1 cellular context compared by ENCODE assay signal in the genomic region with DNA sequence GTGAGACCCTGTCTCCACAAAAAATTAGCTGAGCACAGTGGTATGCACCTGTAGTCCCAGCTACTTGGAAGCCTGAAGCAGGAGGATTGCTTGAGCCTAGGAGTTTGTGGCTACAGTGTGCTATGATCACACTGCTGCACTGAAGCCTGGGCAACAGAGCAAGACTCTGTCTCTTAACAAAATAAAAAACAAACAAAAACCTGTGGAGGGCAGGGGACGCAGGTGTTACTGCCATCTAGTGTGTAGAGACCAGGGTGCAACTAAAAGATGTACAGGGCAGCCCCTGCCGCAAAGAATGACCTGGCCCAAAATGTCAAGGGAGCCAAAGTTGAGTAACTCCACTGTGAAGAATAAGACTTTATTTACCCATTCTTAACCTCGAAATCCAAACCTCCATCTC.
TF ChIP-seq lines count a peak whose summit lies in the region.

No MANE protein-coding gene starts in this region.

TF ChIP-seq in K562, 482 proteins besides CTCF, POLR2A, EP300 and RAD21 (continued from another document):
- TF ChIP-seq JUND (IDR thresholded peaks at IDR 0.05; ENCODE audit: borderline replicate concordance, low read depth, low read length) (no peak), JUND (tag; IDR thresholded peaks at IDR 0.05; ENCODE audit: borderline replicate concordance, low read depth, low read length) (no peak), SP1 (CRISPR knock-in tag; IDR thresholded peaks at IDR 0.05) (no peak), NCOA4 (IDR thresholded peaks at IDR 0.05; ENCODE audit: partially characterized antibody) (no peak), PRMT5 (CRISPR knock-in tag; IDR thresholded peaks at IDR 0.05) (no peak), SAFB2 (IDR thresholded peaks at IDR 0.05; ENCODE audit: borderline replicate concordance, low read depth, low read length, severe bottlenecking) (no peak), NR1H2 (CRISPR knock-in tag; IDR thresholded peaks at IDR 0.05) (no peak), ZNF121 (CRISPR knock-in tag; conservative IDR thresholded peaks at IDR 0.05) (0 out of 2 replicates have a peak, but pooled peaks have one; percentile 24), KLF16 (IDR thresholded peaks at IDR 0.05) (no peak), EZH2 (IDR thresholded peaks at IDR 0.05; ENCODE audit: borderline replicate concordance, low read depth, low read length) (no peak), ZFPM2 (CRISPR knock-in tag; IDR thresholded peaks at IDR 0.05) (no peak), SMC3 (conservative IDR thresholded peaks at IDR 0.05; ENCODE audit: insufficient read depth, low read depth, low read length) (0 out of 2 replicates have a peak, but pooled peaks have one; percentile 13)
- TF ChIP-seq, protein P1, sequence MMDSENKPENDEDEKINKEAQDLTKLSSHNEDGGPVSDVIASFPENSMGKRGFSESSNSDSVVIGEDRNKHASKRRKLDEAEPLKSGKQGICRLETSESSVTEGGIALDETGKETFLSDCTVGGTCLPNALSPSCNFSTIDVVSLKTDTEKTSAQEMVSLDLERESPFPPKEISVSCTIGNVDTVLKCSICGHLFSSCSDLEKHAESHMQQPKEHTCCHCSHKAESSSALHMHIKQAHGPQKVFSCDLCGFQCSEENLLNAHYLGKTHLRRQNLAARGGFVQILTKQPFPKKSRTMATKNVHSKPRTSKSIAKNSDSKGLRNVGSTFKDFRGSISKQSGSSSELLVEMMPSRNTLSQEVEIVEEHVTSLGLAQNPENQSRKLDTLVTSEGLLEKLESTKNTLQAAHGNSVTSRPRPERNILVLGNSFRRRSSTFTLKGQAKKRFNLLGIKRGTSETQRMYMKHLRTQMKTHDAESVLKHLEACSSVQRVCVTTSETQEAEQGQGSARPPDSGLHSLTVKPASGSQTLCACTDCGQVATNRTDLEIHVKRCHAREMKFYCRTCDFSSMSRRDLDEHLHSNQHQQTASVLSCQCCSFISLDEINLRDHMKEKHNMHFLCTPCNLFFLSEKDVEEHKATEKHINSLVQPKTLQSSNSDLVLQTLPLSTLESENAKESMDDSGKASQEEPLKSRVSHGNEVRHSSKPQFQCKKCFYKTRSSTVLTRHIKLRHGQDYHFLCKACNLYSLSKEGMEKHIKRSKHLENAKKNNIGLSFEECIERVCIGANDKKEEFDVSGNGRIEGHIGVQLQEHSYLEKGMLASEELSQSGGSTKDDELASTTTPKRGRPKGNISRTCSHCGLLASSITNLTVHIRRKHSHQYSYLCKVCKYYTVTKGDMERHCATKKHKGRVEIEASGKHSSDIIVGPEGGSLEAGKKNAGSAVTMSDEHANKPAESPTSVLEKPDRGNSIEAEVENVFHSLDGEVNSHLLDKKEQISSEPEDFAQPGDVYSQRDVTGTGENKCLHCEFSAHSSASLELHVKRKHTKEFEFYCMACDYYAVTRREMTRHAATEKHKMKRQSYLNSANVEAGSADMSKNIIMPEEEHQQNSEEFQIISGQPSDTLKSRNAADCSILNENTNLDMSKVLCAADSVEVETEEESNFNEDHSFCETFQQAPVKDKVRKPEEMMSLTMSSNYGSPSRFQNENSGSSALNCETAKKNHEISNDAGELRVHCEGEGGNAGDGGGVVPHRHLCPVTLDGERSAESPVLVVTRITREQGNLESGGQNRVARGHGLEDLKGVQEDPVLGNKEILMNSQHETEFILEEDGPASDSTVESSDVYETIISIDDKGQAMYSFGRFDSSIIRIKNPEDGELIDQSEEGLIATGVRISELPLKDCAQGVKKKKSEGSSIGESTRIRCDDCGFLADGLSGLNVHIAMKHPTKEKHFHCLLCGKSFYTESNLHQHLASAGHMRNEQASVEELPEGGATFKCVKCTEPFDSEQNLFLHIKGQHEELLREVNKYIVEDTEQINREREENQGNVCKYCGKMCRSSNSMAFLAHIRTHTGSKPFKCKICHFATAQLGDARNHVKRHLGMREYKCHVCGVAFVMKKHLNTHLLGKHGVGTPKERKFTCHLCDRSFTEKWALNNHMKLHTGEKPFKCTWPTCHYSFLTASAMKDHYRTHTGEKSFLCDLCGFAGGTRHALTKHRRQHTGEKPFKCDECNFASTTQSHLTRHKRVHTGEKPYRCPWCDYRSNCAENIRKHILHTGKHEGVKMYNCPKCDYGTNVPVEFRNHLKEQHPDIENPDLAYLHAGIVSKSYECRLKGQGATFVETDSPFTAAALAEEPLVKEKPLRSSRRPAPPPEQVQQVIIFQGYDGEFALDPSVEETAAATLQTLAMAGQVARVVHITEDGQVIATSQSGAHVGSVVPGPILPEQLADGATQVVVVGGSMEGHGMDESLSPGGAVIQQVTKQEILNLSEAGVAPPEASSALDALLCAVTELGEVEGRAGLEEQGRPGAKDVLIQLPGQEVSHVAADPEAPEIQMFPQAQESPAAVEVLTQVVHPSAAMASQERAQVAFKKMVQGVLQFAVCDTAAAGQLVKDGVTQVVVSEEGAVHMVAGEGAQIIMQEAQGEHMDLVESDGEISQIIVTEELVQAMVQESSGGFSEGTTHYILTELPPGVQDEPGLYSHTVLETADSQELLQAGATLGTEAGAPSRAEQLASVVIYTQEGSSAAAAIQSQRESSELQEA (IDR thresholded peaks at IDR 0.05; ENCODE audit: low read depth) = no peak
- TF ChIP-seq, protein P2, sequence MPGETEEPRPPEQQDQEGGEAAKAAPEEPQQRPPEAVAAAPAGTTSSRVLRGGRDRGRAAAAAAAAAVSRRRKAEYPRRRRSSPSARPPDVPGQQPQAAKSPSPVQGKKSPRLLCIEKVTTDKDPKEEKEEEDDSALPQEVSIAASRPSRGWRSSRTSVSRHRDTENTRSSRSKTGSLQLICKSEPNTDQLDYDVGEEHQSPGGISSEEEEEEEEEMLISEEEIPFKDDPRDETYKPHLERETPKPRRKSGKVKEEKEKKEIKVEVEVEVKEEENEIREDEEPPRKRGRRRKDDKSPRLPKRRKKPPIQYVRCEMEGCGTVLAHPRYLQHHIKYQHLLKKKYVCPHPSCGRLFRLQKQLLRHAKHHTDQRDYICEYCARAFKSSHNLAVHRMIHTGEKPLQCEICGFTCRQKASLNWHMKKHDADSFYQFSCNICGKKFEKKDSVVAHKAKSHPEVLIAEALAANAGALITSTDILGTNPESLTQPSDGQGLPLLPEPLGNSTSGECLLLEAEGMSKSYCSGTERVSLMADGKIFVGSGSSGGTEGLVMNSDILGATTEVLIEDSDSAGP (CRISPR knock-in tag; IDR thresholded peaks at IDR 0.05) = no peak
- TF ChIP-seq, protein P3, sequence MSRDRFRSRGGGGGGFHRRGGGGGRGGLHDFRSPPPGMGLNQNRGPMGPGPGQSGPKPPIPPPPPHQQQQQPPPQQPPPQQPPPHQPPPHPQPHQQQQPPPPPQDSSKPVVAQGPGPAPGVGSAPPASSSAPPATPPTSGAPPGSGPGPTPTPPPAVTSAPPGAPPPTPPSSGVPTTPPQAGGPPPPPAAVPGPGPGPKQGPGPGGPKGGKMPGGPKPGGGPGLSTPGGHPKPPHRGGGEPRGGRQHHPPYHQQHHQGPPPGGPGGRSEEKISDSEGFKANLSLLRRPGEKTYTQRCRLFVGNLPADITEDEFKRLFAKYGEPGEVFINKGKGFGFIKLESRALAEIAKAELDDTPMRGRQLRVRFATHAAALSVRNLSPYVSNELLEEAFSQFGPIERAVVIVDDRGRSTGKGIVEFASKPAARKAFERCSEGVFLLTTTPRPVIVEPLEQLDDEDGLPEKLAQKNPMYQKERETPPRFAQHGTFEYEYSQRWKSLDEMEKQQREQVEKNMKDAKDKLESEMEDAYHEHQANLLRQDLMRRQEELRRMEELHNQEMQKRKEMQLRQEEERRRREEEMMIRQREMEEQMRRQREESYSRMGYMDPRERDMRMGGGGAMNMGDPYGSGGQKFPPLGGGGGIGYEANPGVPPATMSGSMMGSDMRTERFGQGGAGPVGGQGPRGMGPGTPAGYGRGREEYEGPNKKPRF (IDR thresholded peaks at IDR 0.05; ENCODE audit: low read depth, low read length) = no peak
- TF ChIP-seq, protein P4, sequence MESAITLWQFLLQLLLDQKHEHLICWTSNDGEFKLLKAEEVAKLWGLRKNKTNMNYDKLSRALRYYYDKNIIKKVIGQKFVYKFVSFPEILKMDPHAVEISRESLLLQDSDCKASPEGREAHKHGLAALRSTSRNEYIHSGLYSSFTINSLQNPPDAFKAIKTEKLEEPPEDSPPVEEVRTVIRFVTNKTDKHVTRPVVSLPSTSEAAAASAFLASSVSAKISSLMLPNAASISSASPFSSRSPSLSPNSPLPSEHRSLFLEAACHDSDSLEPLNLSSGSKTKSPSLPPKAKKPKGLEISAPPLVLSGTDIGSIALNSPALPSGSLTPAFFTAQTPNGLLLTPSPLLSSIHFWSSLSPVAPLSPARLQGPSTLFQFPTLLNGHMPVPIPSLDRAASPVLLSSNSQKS (CRISPR knock-in tag; IDR thresholded peaks at IDR 0.05) = no peak
